In genomic region chr2:191710411-191710900, GRCh38 we compare ENCODE assay signal across 15 cellular contexts. TPM values are rescaled to one million over a fixed set of nuclear protein-coding genes. Genes with fewer than 3 reads are reported as not detected.
DNase-seq lines count a peak whose midpoint lies in the region; ATAC-seq lines count a peak whose summit lies in the region.
"Had no signal": no experiment of that assay in that cellular context is flagged by ENCODE, and none has a peak within 500 bp of the region (broad histone marks: within the 10 kb centered on the region; RNA-seq: fewer than 3 reads in every experiment).

No MANE protein-coding gene starts in this region.

- no peak overlapping the region for H3K4me3 Mint-ChIP-seq in activated T-cell treated with anti-CD3 and anti-CD28 coated beads, Interleukin-2, amount 50 U/mL, for 4 hours
- H3K4me3 Mint-ChIP-seq: activated B cell treated with CpG ODN at 0.5 μM for 24 hours had no signal

- in situ Hi-C loops in G401 (cut with HindIII; ENCODE audit: low sequenced_read_pairs) = no loop called here

- no peaks in the 10 kb centered on the region for H3K9me3 Mint-ChIP-seq in activated T-cell treated with anti-CD3 and anti-CD28 coated beads, Interleukin-2, amount 50 U/mL, for 4 hours
- H3K9me3 Mint-ChIP-seq: activated B cell treated with CpG ODN at 0.5 μM for 24 hours had no signal

- no peaks in the 10 kb centered on the region for H3K27me3 Mint-ChIP-seq in activated T-cell treated with anti-CD3 and anti-CD28 coated beads, Interleukin-2, amount 50 U/mL, for 4 hours (ENCODE audit: low read depth)
- H3K27me3 Mint-ChIP-seq: activated B cell treated with CpG ODN at 0.5 μM for 24 hours had no signal

- peak; percentile 67 for DNase-seq in AG20443 (ENCODE audit: low spot score)
- DNase-seq in HS-27A (ENCODE audit: low read depth) = peak; percentile 43
- peak; percentile 73 for DNase-seq in astrocyte of the hippocampus (ENCODE audit: low read depth, low spot score)
- peak; percentile 80 for DNase-seq in iris pigment epithelial cell (ENCODE audit: low read depth)
- no peak for DNase-seq in G401 (ENCODE audit: low spot score)
- no peak for DNase-seq in activated T-cell treated with anti-CD3 and anti-CD28 coated beads, Interleukin-2, amount 50 U/mL, for 4 hours
- DNase-seq in T-helper 2 cell = no peak
- DNase-seq: activated B cell treated with CpG ODN at 0.5 μM for 24 hours; activated naive CD4-positive, alpha-beta T cell; DMS79 treated with DMSO at 0.1 percent for 48 hours; heart left ventricle; NCI-H1417 treated with DMSO at 0.1 percent for 48 hours; NCI-H446; ovary had no signal

- no peak for ATAC-seq in activated T-cell treated with anti-CD3 and anti-CD28 coated beads, Interleukin-2, amount 50 U/mL, for 4 hours
- no peak for ATAC-seq in GM18502 (IDR thresholded peaks at IDR 0.05; ENCODE audit: poor library complexity, unreplicated experiment)
- ATAC-seq: heart left ventricle had no signal

- H3K4me1 Mint-ChIP-seq in activated T-cell treated with anti-CD3 and anti-CD28 coated beads, Interleukin-2, amount 50 U/mL, for 4 hours (ENCODE audit: low read depth) = no peaks in the 10 kb centered on the region
- H3K4me1 Mint-ChIP-seq: activated B cell treated with CpG ODN at 0.5 μM for 24 hours had no signal

- H3K36me3 Mint-ChIP-seq in activated T-cell treated with anti-CD3 and anti-CD28 coated beads, Interleukin-2, amount 50 U/mL, for 4 hours (ENCODE audit: insufficient read depth) = peaks cover 23% of the 10 kb centered on the region

RNA-seq across cellular contexts. Expression of gene NABP1, which starts 32.5 kb away (rescaled TPM):
- 0.74 and 1.9 TPM in 2 replicates for total RNA-seq in G401 (2014; rRNA removed; shearing (Covaris generic))
- 10 to 100 TPM; 47.8 to 55.3 (median 52.2) TPM for total RNA-seq in activated T-cell treated with anti-CD3 and anti-CD28 coated beads, Interleukin-2, amount 50 U/mL, for 4 hours

Comparison
In these comparisons a context has a peak if more than half of its experiments do, and no peak if none do; other contexts are left out.
1. DNase-seq: peak in AG20443 (single experiment), HS-27A (single experiment), astrocyte of the hippocampus (single experiment) and iris pigment epithelial cell (single experiment); none in G401 (single experiment), activated T-cell treated with anti-CD3 and anti-CD28 coated beads, Interleukin-2, amount 50 U/mL, for 4 hours (single experiment) and T-helper 2 cell (0 of 5).
2. RNA of gene NABP1, which starts 32.5 kb away (total RNA-seq): 47.8 to 55.3 TPM in activated T-cell treated with anti-CD3 and anti-CD28 coated beads, Interleukin-2, amount 50 U/mL, for 4 hours; 0.74 to 1.9 TPM in G401; every median in the first group is over 10 times any median in the second.